Comparison of ENCODE assay signal across 28 cellular contexts in genomic region chr1:16438516-16438915, GRCh38. TPM values are rescaled to one million over a fixed set of nuclear protein-coding genes. Genes with fewer than 3 reads are reported as not detected.
"Had no signal": no experiment of that assay in that cellular context is flagged by ENCODE, and none has a peak within 500 bp of the region (broad histone marks: within the 10 kb centered on the region; RNA-seq: fewer than 3 reads in every experiment).

No MANE protein-coding gene starts in this region.

- H3K27ac Mint-ChIP-seq: activated CD4-positive, alpha-beta memory T cell treated with anti-CD3 and anti-CD28 coated beads for 36 hours; activated CD4-positive, alpha-beta T cell treated with anti-CD3 and anti-CD28 coated beads, Interleukin-2, amount 10 ng/mL, durations not matched to agents 7 days and 5 days; activated naive CD4-positive, alpha-beta T cell treated with anti-CD3 and anti-CD28 coated beads, Interleukin-2, amount 10 ng/mL, durations not matched to agents 7 days and 5 days; activated T-helper 17 cell treated with anti-CD3 and anti-CD28 coated beads, Interleukin-2, amount 50 U/mL, for 72 hours; T-cell had no signal

- H3K27ac ChIP-seq: ascending aorta, body of pancreas, SK-N-MC, VCaP had no signal

- ATAC-seq: activated T-cell treated with anti-CD3 and anti-CD28 coated beads, Interleukin-2, amount 50 U/mL, for 4 hours; activated T-helper 17 cell treated with anti-CD3 and anti-CD28 coated beads, Interleukin-2, amount 50 U/mL, for 72 hours; body of pancreas; Right ventricle myocardium inferior; T-cell had no signal

- DNase-seq: activated CD4-positive, alpha-beta memory T cell treated with anti-CD3 and anti-CD28 coated beads for 36 hours; activated CD4-positive, alpha-beta T cell treated with anti-CD3 and anti-CD28 coated beads, Interleukin-2, amount 10 ng/mL, durations not matched to agents 7 days and 5 days; activated CD4-positive, CD25-positive, alpha-beta regulatory T cell; activated CD8-positive, alpha-beta memory T cell treated with anti-CD3 and anti-CD28 coated beads for 24 hours; activated gamma-delta T cell; activated naive CD4-positive, alpha-beta T cell treated with anti-CD3 and anti-CD28 coated beads, Interleukin-2, amount 10 ng/mL, durations not matched to agents 7 days and 5 days; activated T-cell treated with anti-CD3 and anti-CD28 coated beads, Interleukin-2, amount 50 U/mL, for 4 hours; amniotic stem cell; body of pancreas; central memory CD4-positive, alpha-beta T cell; Karpas-422; NCI-H1048; NCI-H146; NCI-H187 treated with DMSO at 0.1 percent for 48 hours; NCI-H2081 treated with DMSO at 0.1 percent for 48 hours; NCI-H446 treated with DMSO at 0.1 percent for 48 hours; NCI-H524 treated with DMSO at 0.1 percent for 48 hours; NCI-H748 treated with DMSO at 0.1 percent for 48 hours; T-cell had no signal

- H3K4me3 Mint-ChIP-seq: activated CD4-positive, alpha-beta memory T cell treated with anti-CD3 and anti-CD28 coated beads for 36 hours; activated CD4-positive, alpha-beta T cell treated with anti-CD3 and anti-CD28 coated beads, Interleukin-2, amount 10 ng/mL, durations not matched to agents 7 days and 5 days; activated T-cell treated with anti-CD3 and anti-CD28 coated beads, Interleukin-2, amount 50 U/mL, for 4 hours had no signal

- H3K9me3 Mint-ChIP-seq: activated CD4-positive, alpha-beta memory T cell treated with anti-CD3 and anti-CD28 coated beads for 36 hours; activated CD4-positive, alpha-beta T cell treated with anti-CD3 and anti-CD28 coated beads, Interleukin-2, amount 10 ng/mL, durations not matched to agents 7 days and 5 days; activated naive CD4-positive, alpha-beta T cell treated with anti-CD3 and anti-CD28 coated beads, Interleukin-2, amount 10 ng/mL, durations not matched to agents 7 days and 5 days; activated T-cell treated with anti-CD3 and anti-CD28 coated beads, Interleukin-2, amount 50 U/mL, for 4 hours; activated T-helper 17 cell treated with anti-CD3 and anti-CD28 coated beads, Interleukin-2, amount 50 U/mL, for 72 hours; T-cell had no signal

- H3K27me3 ChIP-seq: ascending aorta, body of pancreas had no signal

- H3K9me3 ChIP-seq: ascending aorta, body of pancreas had no signal

- H3K4me3 ChIP-seq: ascending aorta, body of pancreas, SK-N-MC had no signal

- H3K27me3 Mint-ChIP-seq: activated CD4-positive, alpha-beta memory T cell treated with anti-CD3 and anti-CD28 coated beads for 36 hours; activated CD4-positive, alpha-beta T cell treated with anti-CD3 and anti-CD28 coated beads, Interleukin-2, amount 10 ng/mL, durations not matched to agents 7 days and 5 days; activated T-helper 17 cell treated with anti-CD3 and anti-CD28 coated beads, Interleukin-2, amount 50 U/mL, for 72 hours; T-cell had no signal

RNA-seq across cellular contexts. Expression of gene SPATA21, which starts 1.3 kb away (rescaled TPM):
- total RNA-seq: activated CD4-positive, alpha-beta memory T cell treated with anti-CD3 and anti-CD28 coated beads for 36 hours; activated CD4-positive, alpha-beta T cell treated with anti-CD3 and anti-CD28 coated beads, Interleukin-2, amount 10 ng/mL, durations not matched to agents 7 days and 5 days; activated T-cell treated with anti-CD3 and anti-CD28 coated beads, Interleukin-2, amount 50 U/mL, for 4 hours; ascending aorta; body of pancreas; bronchial epithelial cell; chondrocyte; Right ventricle myocardium inferior; RPMI7951; T-cell; T-helper 2 cell treated with Interferon-gamma antibody and Interleukin-4, amounts not matched to agents 100 ng/mL and 5 ng/mL, for 36 hours had no signal
